22 cellular contexts compared by ENCODE assay signal in the genomic region with DNA sequence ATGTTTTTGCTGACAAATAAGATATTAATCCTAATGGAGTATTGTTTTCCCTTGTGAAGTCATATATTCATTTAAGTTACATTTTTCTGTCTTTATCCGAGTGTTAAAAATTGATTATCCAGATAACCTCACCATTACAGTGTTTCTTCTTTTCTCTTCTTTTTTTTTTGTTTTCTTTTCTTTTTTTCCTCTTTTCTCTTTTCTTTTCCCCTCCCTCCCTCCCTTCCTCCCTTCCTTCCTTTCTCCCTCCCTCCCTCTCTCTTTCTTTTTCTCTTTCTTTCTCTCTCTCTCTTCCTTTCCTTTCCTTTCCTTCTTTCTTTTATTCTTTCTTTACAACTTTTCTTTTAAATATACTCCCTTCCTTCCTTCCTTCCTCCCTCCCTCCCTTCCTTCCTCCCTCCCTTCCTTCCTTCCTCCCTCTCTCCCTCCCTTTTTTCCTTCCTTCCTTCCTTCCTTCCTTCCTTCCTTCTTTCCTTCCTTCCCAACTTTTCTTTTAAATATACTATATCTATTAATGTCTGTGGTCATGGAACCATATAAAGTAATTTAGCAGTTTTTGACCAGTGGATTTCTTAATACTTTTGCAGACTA.
"Had no signal": no experiment of that assay in that cellular context is flagged by ENCODE, and none has a peak within 500 bp of the region (broad histone marks: within the 10 kb centered on the region; RNA-seq: fewer than 3 reads in every experiment).

No MANE protein-coding gene starts in this region.

- H3K27ac ChIP-seq: RWPE1 had no signal

- DNase-seq: IMR-90, MV-4-11, NCI-H1048, NCI-H1105 treated with DMSO at 0.1 percent for 48 hours, NCI-H1417 treated with DMSO at 0.1 percent for 48 hours, NCI-H146, NCI-H187, NCI-H2029, NCI-H2081 treated with DMSO at 0.1 percent for 48 hours, NCI-H2171, NCI-H226, NCI-H446, NCI-H510A, NCI-H524 treated with DMSO at 0.1 percent for 48 hours, NCI-H69, NCI-H774, PC-3, SHP77, T-helper 1 cell had no signal

- ATAC-seq: Panc1, PC-3, SK-N-SH treated with all-trans-retinoic acid at 6 μM for 48 hours had no signal
